ENCODE assay signal across 21 cellular contexts in genomic region chr2:152347076-152347475, GRCh38. TPM values are rescaled to one million over a fixed set of nuclear protein-coding genes. Genes with fewer than 3 reads are reported as not detected.
DNase-seq lines count a peak whose midpoint lies in the region; ATAC-seq and TF ChIP-seq lines count a peak whose summit lies in the region.
"Had no signal": no experiment of that assay in that cellular context is flagged by ENCODE, and none has a peak within 500 bp of the region (broad histone marks: within the 10 kb centered on the region; RNA-seq: fewer than 3 reads in every experiment).

No MANE protein-coding gene starts in this region.

- peaks cover 4% of the 10 kb centered on the region for H3K36me3 Mint-ChIP-seq in Calu3 (ENCODE audit: insufficient read depth, unreplicated experiment)
- H3K36me3 Mint-ChIP-seq in activated CD8-positive, alpha-beta T cell treated with anti-CD3 and anti-CD28 coated beads for 36 hours (ENCODE audit: low read depth): no peaks in the 10 kb centered on the region

- H3K4me3 ChIP-seq in dorsolateral prefrontal cortex: no peak overlapping the region
- H3K4me3 ChIP-seq: BLaER1, GM12878, skin epidermis had no signal

- BruUV-seq in Calu3 (replicated peaks; lab: Mats Ljungman, UMichigan): no TSS peak

- ATAC-seq in activated CD8-positive, alpha-beta T cell treated with anti-CD3 and anti-CD28 coated beads for 36 hours: no peak
- ATAC-seq: activated naive CD8-positive, alpha-beta T cell treated with anti-CD3 and anti-CD28 coated beads, Interleukin-2, amount 50 U/mL, for 24 hours; GM12878 had no signal

- peaks cover 35% of the 10 kb centered on the region for H3K4me1 Mint-ChIP-seq in Calu3 (ENCODE audit: low read depth, unreplicated experiment)
- H3K4me1 Mint-ChIP-seq in activated CD8-positive, alpha-beta T cell treated with anti-CD3 and anti-CD28 coated beads for 36 hours (ENCODE audit: low read depth): no peaks in the 10 kb centered on the region
- H3K4me1 Mint-ChIP-seq: activated CD4-positive, alpha-beta T cell treated with anti-CD3 and anti-CD28 coated beads, Interleukin-2, amount 10 ng/mL, durations not matched to agents 7 days and 5 days; activated naive CD8-positive, alpha-beta T cell treated with anti-CD3 and anti-CD28 coated beads, Interleukin-2, amount 50 U/mL, for 24 hours had no signal

- H3K27me3 Mint-ChIP-seq in Calu3 (ENCODE audit: unreplicated experiment): no peaks in the 10 kb centered on the region
- H3K27me3 Mint-ChIP-seq in activated CD8-positive, alpha-beta T cell treated with anti-CD3 and anti-CD28 coated beads for 36 hours: peaks cover 1% of the 10 kb centered on the region
- H3K27me3 Mint-ChIP-seq: activated naive CD8-positive, alpha-beta T cell treated with anti-CD3 and anti-CD28 coated beads, Interleukin-2, amount 50 U/mL, for 24 hours; dendritic cell treated with granulocyte-macrophage colony-stimulating factor and Interleukin-4, amounts not matched to agents 40 ng/mL and 50 ng/mL, for 4 days had no signal

- TF ChIP-seq CTCF in Calu3 (IDR thresholded peaks at IDR 0.05; ENCODE audit: unreplicated experiment) (no peak), dorsolateral prefrontal cortex (IDR thresholded peaks at IDR 0.05 in 54 of 56, conservative IDR thresholded peaks at IDR 0.05 in 2 of 56; ENCODE audit: low read depth in 1 of 56, partially characterized antibody in 56 of 56) (no peak)
- no peak for TF ChIP-seq CTCF in activated CD8-positive, alpha-beta T cell treated with anti-CD3 and anti-CD28 coated beads for 36 hours (IDR thresholded peaks at IDR 0.05)

- intact Hi-C loops in Calu3 (cut with micrococcal nuclease; ENCODE audit: unreplicated experiment): no loop called here
- intact Hi-C loops in dorsolateral prefrontal cortex (cut with DNase I): no loop called here
- intact Hi-C loops in activated CD8-positive, alpha-beta T cell treated with anti-CD3 and anti-CD28 coated beads for 36 hours (cut with micrococcal nuclease): no loop called here

- no peak overlapping the region for H3K27ac Mint-ChIP-seq in Calu3 (ENCODE audit: unreplicated experiment)
- no peak overlapping the region for H3K27ac Mint-ChIP-seq in activated CD8-positive, alpha-beta T cell treated with anti-CD3 and anti-CD28 coated beads for 36 hours
- H3K27ac Mint-ChIP-seq: activated CD4-positive, alpha-beta T cell treated with anti-CD3 and anti-CD28 coated beads, Interleukin-2, amount 10 ng/mL, durations not matched to agents 7 days and 5 days; activated naive CD8-positive, alpha-beta T cell treated with anti-CD3 and anti-CD28 coated beads, Interleukin-2, amount 50 U/mL, for 24 hours; dendritic cell treated with granulocyte-macrophage colony-stimulating factor and Interleukin-4, amounts not matched to agents 40 ng/mL and 50 ng/mL, for 4 days had no signal

- DNase-seq in Calu3 (peak; percentile 2), NCI-H226 (peak; percentile 26), dorsolateral prefrontal cortex (no peak), non-pigmented ciliary epithelial cell (ENCODE audit: low read depth) (peak; percentile 84), activated T-cell treated with anti-CD3 and anti-CD28 coated beads for 4 hours (no peak), COLO668 (lab: John Stamatoyannopoulos, UW; ENCODE audit: unreplicated experiment) (no peak), KG1 (lab: John Stamatoyannopoulos, UW) (no peak)
- DNase-seq in activated CD8-positive, alpha-beta T cell treated with anti-CD3 and anti-CD28 coated beads for 36 hours: no peak
- DNase-seq: activated CD4-positive, alpha-beta T cell treated with anti-CD3 and anti-CD28 coated beads, Interleukin-2, amount 10 ng/mL, durations not matched to agents 7 days and 5 days; activated naive CD8-positive, alpha-beta T cell treated with anti-CD3 and anti-CD28 coated beads, Interleukin-2, amount 50 U/mL, for 24 hours; activated T-cell treated with anti-CD3 and anti-CD28 coated beads, Interleukin-2, amount 50 U/mL, for 48 hours; midbrain; NCI-H2107; occipital lobe; SIG-M5; stimulated activated naive CD4-positive, alpha-beta T cell treated with Interleukin-2 at 50 U/mL for 16 hours; T-helper 9 cell had no signal

- CTCF ChIA-PET in Calu3 (lab: Charles Lee): interaction anchor here (0.7 kb wide), 1 partner anchor 207 kb away, joined by 3 read pairs; no protein-coding TSS in a partner anchor
- CTCF ChIA-PET in activated CD8-positive, alpha-beta T cell treated with anti-CD3 and anti-CD28 coated beads for 36 hours (lab: Charles Lee): no interaction called here

- H3K27ac ChIP-seq in dorsolateral prefrontal cortex: peak overlapping the region in 39 of 59 donors; percentile 4 to 97 (median 62)
- H3K27ac ChIP-seq: BLaER1, skin epidermis had no signal

- POLR2A ChIA-PET in activated CD8-positive, alpha-beta T cell treated with anti-CD3 and anti-CD28 coated beads for 36 hours (lab: Charles Lee): no interaction called here

- H3K27me3 ChIP-seq in dorsolateral prefrontal cortex: no peaks in the 10 kb centered on the region
- H3K27me3 ChIP-seq: BLaER1 had no signal

- H3K4me3 Mint-ChIP-seq in Calu3 (ENCODE audit: low read depth, unreplicated experiment): no peak overlapping the region
- H3K4me3 Mint-ChIP-seq in activated CD8-positive, alpha-beta T cell treated with anti-CD3 and anti-CD28 coated beads for 36 hours: no peak overlapping the region
- H3K4me3 Mint-ChIP-seq: activated CD4-positive, alpha-beta T cell treated with anti-CD3 and anti-CD28 coated beads, Interleukin-2, amount 10 ng/mL, durations not matched to agents 7 days and 5 days; activated naive CD8-positive, alpha-beta T cell treated with anti-CD3 and anti-CD28 coated beads, Interleukin-2, amount 50 U/mL, for 24 hours; dendritic cell treated with granulocyte-macrophage colony-stimulating factor and Interleukin-4, amounts not matched to agents 40 ng/mL and 50 ng/mL, for 4 days had no signal

- H3K9me3 Mint-ChIP-seq in Calu3 (ENCODE audit: low read depth, unreplicated experiment): no peaks in the 10 kb centered on the region
- H3K9me3 Mint-ChIP-seq in activated CD8-positive, alpha-beta T cell treated with anti-CD3 and anti-CD28 coated beads for 36 hours: no peaks in the 10 kb centered on the region
- H3K9me3 Mint-ChIP-seq: activated CD4-positive, alpha-beta T cell treated with anti-CD3 and anti-CD28 coated beads, Interleukin-2, amount 10 ng/mL, durations not matched to agents 7 days and 5 days; activated naive CD8-positive, alpha-beta T cell treated with anti-CD3 and anti-CD28 coated beads, Interleukin-2, amount 50 U/mL, for 24 hours; dendritic cell treated with granulocyte-macrophage colony-stimulating factor and Interleukin-4, amounts not matched to agents 40 ng/mL and 50 ng/mL, for 4 days had no signal

RNA-seq across cellular contexts. Expression of gene FMNL2, which starts 12.1 kb away (rescaled TPM):
- total RNA-seq in Calu3 (2022) (42.9 and 46.5 TPM in 2 replicates), dorsolateral prefrontal cortex (100 to 1,000 TPM; 118 to 440 (median 197) TPM)
- total RNA-seq in activated CD8-positive, alpha-beta T cell treated with anti-CD3 and anti-CD28 coated beads for 36 hours: 1 to 10 TPM; 1.1 TPM

Comparison
In these comparisons a context has a peak if more than half of its experiments do, and no peak if none do; other contexts are left out.
1. DNase-seq: peak in Calu3 (single experiment), NCI-H226 (single experiment) and non-pigmented ciliary epithelial cell (single experiment); none in dorsolateral prefrontal cortex (0 of 10), activated T-cell treated with anti-CD3 and anti-CD28 coated beads for 4 hours (single experiment), COLO668 (single experiment), activated CD8-positive, alpha-beta T cell treated with anti-CD3 and anti-CD28 coated beads for 36 hours (single experiment) and KG1 (single experiment).
2. RNA of gene FMNL2, which starts 12.1 kb away (total RNA-seq): 118 to 440 TPM in dorsolateral prefrontal cortex and 42.9 to 46.5 TPM in Calu3; 1.1 TPM in activated CD8-positive, alpha-beta T cell treated with anti-CD3 and anti-CD28 coated beads for 36 hours; every median in the first group is over 10 times any median in the second.